ENCODE assay signal across 13 cellular contexts in genomic region chr1:228898582-228898992, GRCh38.
DNase-seq lines count a peak whose midpoint lies in the region; ATAC-seq and TF ChIP-seq lines count a peak whose summit lies in the region.
"Had no signal": no experiment of that assay in that cellular context is flagged by ENCODE, and none has a peak within 500 bp of the region (broad histone marks: within the 10 kb centered on the region; RNA-seq: fewer than 3 reads in every experiment).

No MANE protein-coding gene starts in this region.

- no peak overlapping the region for H3K27ac Mint-ChIP-seq in activated CD4-positive, alpha-beta T cell treated with anti-CD3 and anti-CD28 coated beads, Interleukin-2, amount 10 ng/mL, durations not matched to agents 24 days and 14 days
- H3K27ac Mint-ChIP-seq: activated T-cell treated with anti-CD3 and anti-CD28 coated beads, Interleukin-2, amount 50 U/mL, for 72 hours; nephron progenitor cell had no signal

- intact Hi-C loops in mucosa of descending colon (cut with DNase I, micrococcal nuclease) = no loop called here
- intact Hi-C loops in transverse colon (cut with DNase I; ENCODE audit: low total_unique reads) = no loop called here
- intact Hi-C loops in activated CD4-positive, alpha-beta T cell treated with anti-CD3 and anti-CD28 coated beads, Interleukin-2, amount 10 ng/mL, durations not matched to agents 24 days and 14 days (cut with micrococcal nuclease) = no loop called here

- ATAC-seq in GM18868 (IDR thresholded peaks at IDR 0.05; ENCODE audit: unreplicated experiment) (peak; percentile 98), HG02798 (IDR thresholded peaks at IDR 0.05; ENCODE audit: poor library complexity, unreplicated experiment) (peak; percentile 74), mucosa of descending colon (peak; percentile 15)
- ATAC-seq: activated T-cell treated with anti-CD3 and anti-CD28 coated beads, Interleukin-2, amount 50 U/mL, for 72 hours had no signal

- DNase-seq in NB4 (ENCODE audit: low read depth) = peak; percentile 92
- no peak for DNase-seq in mucosa of descending colon
- DNase-seq in NCI-H2227 treated with DMSO at 0.1 percent for 48 hours (lab: John Stamatoyannopoulos, UW) = no peak
- DNase-seq in HAP-1 (ENCODE audit: low spot score in 2 of 2) = no peak
- DNase-seq in transverse colon = no peak
- DNase-seq in activated CD4-positive, alpha-beta T cell treated with anti-CD3 and anti-CD28 coated beads, Interleukin-2, amount 10 ng/mL, durations not matched to agents 24 days and 14 days = no peak
- DNase-seq: activated T-cell treated with anti-CD3 and anti-CD28 coated beads, Interleukin-2, amount 50 U/mL, for 72 hours; GOT3; NCI-H1105 treated with DMSO at 0.1 percent for 48 hours; nephron progenitor cell; stimulated activated CD4-positive, alpha-beta T cell treated with anti-CD3 and anti-CD28 coated beads, Interleukin-4, amount 100 ng/mL, for 1 hour had no signal

- no peak for TF ChIP-seq POLR2A in NB4 (IDR thresholded peaks at IDR 0.05; ENCODE audit: extremely low read depth, insufficient read length)
- no peak for TF ChIP-seq POLR2A in transverse colon (IDR thresholded peaks at IDR 0.05)

- H3K36me3 ChIP-seq in mucosa of descending colon (ENCODE audit: low read depth) (no peaks in the 10 kb centered on the region), HAP-1 (replicated peaks) (no peaks in the 10 kb centered on the region), transverse colon (no peaks in the 10 kb centered on the region)

- TF ChIP-seq CTCF in NB4 (IDR thresholded peaks at IDR 0.05; ENCODE audit: low read depth, low read length) = no peak
- TF ChIP-seq CTCF in mucosa of descending colon (IDR thresholded peaks at IDR 0.05) = no peak
- TF ChIP-seq CTCF in transverse colon (IDR thresholded peaks at IDR 0.05) = no peak

- no peak overlapping the region for H3K27ac ChIP-seq in transverse colon

- H3K27me3 ChIP-seq in HAP-1 (ENCODE audit: low read depth) (no peaks in the 10 kb centered on the region), transverse colon (no peaks in the 10 kb centered on the region)

- 72% methylated on average over 8 of the region's 8 CpGs; no CpG with 5 or more reads in 1 of the 2 donors for WGBS in transverse colon (ENCODE audit: low coverage in 1 of 2), 2 donors

- no peak overlapping the region for H3K4me3 Mint-ChIP-seq in activated CD4-positive, alpha-beta T cell treated with anti-CD3 and anti-CD28 coated beads, Interleukin-2, amount 10 ng/mL, durations not matched to agents 24 days and 14 days
- H3K4me3 Mint-ChIP-seq: activated T-cell treated with anti-CD3 and anti-CD28 coated beads, Interleukin-2, amount 50 U/mL, for 72 hours; nephron progenitor cell had no signal

- TF ChIP-seq EP300 in transverse colon (IDR thresholded peaks at IDR 0.05; ENCODE audit: low read depth) = no peak

- no peaks in the 10 kb centered on the region for H3K9me3 ChIP-seq in mucosa of descending colon
- no peaks in the 10 kb centered on the region for H3K9me3 ChIP-seq in HAP-1
- no peaks in the 10 kb centered on the region for H3K9me3 ChIP-seq in transverse colon

- H3K4me3 ChIP-seq in NB4 (ENCODE audit: low read depth, low read length) (no peak overlapping the region), mucosa of descending colon (no peak overlapping the region), HAP-1 (no peak overlapping the region), transverse colon (no peak overlapping the region)

- no peaks in the 10 kb centered on the region for H3K9me3 Mint-ChIP-seq in activated CD4-positive, alpha-beta T cell treated with anti-CD3 and anti-CD28 coated beads, Interleukin-2, amount 10 ng/mL, durations not matched to agents 24 days and 14 days
- H3K9me3 Mint-ChIP-seq: activated T-cell treated with anti-CD3 and anti-CD28 coated beads, Interleukin-2, amount 50 U/mL, for 72 hours had no signal

- H3K27me3 Mint-ChIP-seq in activated CD4-positive, alpha-beta T cell treated with anti-CD3 and anti-CD28 coated beads, Interleukin-2, amount 10 ng/mL, durations not matched to agents 24 days and 14 days = peaks cover 12% of the 10 kb centered on the region

- peaks cover 2% of the 10 kb centered on the region for H3K4me1 Mint-ChIP-seq in activated CD4-positive, alpha-beta T cell treated with anti-CD3 and anti-CD28 coated beads, Interleukin-2, amount 10 ng/mL, durations not matched to agents 24 days and 14 days

- H3K4me1 ChIP-seq in mucosa of descending colon (ENCODE audit: low read depth) (peaks cover 5% of the 10 kb centered on the region), HAP-1 (no peaks in the 10 kb centered on the region), transverse colon (peaks cover 15 to 42% (median 16%) of the 10 kb centered on the region in 4 donors)

- H3K36me3 Mint-ChIP-seq in activated CD4-positive, alpha-beta T cell treated with anti-CD3 and anti-CD28 coated beads, Interleukin-2, amount 10 ng/mL, durations not matched to agents 24 days and 14 days (ENCODE audit: low read depth) = no peaks in the 10 kb centered on the region

- in situ Hi-C loops in HAP-1 (cut with MboI; ENCODE audit: low sequenced_read_pairs) = no loop called here
- in situ Hi-C loops in transverse colon (cut with MboI; ENCODE audit: low pct_ligation_motif_present in 1 of 4, low pct_unique_long_range_greater_than_20kb in 1 of 4, low sequenced_read_pairs in 3 of 4) = no loop called here

Comparison
In these comparisons a context has a peak if more than half of its experiments do, and no peak if none do; other contexts are left out.
1. ATAC-seq: peak in every context shown above with its lines; median percentile 98 in GM18868; 74 in HG02798; 15 in mucosa of descending colon.